Comparison of ENCODE assay signal across 7 cellular contexts in the genomic region with DNA sequence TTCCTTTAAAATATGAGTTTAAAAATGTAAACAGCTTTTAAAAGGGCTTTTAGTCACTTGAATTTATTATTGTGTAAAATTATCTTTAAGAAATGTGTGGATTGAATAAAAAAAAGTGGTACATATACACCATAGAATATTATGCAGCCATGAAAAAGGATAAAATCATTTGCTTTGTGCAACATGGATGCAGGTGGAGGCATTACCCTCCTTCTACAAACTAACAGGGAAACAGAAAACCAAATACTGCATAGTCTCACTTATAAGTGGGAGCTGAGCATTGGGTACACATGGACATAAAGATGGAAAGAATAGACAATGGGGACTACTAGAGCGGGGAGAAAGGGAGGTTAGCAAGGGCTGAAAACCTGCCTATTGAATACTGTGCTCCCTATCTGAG.
"Had no signal": no experiment of that assay in that cellular context is flagged by ENCODE, and none has a peak within 500 bp of the region (broad histone marks: within the 10 kb centered on the region; RNA-seq: fewer than 3 reads in every experiment).

No MANE protein-coding gene starts in this region.

- FAIRE-seq: GM12878, GM12891, GM12892, GM18507, GM19239 had no signal

- H3K4me3 ChIP-seq: GM12878 had no signal

- ATAC-seq: GM12878 had no signal

- DNase-seq: GDM1, GF-D8 had no signal
